20 cellular contexts compared by ENCODE assay signal in the genomic region with DNA sequence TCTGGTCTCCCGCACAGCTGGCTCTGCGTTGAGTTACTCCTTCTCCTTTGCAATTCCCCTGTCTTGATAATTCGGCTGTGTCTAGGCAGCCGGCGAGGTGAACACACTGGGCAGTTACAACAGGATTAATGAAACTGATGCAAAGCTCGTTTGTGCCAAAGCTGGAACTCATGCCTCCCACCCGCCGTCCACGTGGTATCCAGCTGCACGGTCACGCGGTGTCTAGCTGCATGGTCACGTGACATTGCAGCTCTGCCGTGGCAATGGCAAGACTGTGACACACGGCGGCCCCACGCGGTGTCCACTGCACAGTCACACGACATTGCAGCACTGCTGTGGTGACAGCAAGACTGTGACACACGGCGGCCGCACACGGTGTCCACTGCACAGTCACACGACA.
"Had no signal": no experiment of that assay in that cellular context is flagged by ENCODE, and none has a peak within 500 bp of the region (broad histone marks: within the 10 kb centered on the region; RNA-seq: fewer than 3 reads in every experiment).

No MANE protein-coding gene starts in this region.

- H3K36me3 ChIP-seq: SJSA1 had no signal

- H3K27ac Mint-ChIP-seq: IgD-negative memory B cell had no signal

- H3K4me3 ChIP-seq: SJSA1, SK-N-MC had no signal

- H3K4me3 Mint-ChIP-seq: IgD-negative memory B cell had no signal

- DNase-seq: KBM-7, MV-4-11, NCI-H1048, NCI-H1105, NCI-H1417, NCI-H1436 treated with DMSO at 0.1 percent for 48 hours, NCI-H1694, NCI-H187 treated with DMSO at 0.1 percent for 48 hours, NCI-H2029 treated with DMSO at 0.1 percent for 48 hours, NCI-H2171 treated with DMSO at 0.1 percent for 48 hours, NCI-H345, NCI-H446 treated with DMSO at 0.1 percent for 48 hours, NCI-H510A treated with DMSO at 0.1 percent for 48 hours, NCI-H526, Right ventricle myocardium superior, RPMI8226, SIG-M5 had no signal

- H3K27me3 ChIP-seq: SJSA1 had no signal

- H3K4me1 ChIP-seq: SJSA1 had no signal

- H3K27ac ChIP-seq: SJSA1, SK-N-MC had no signal

- H3K9me3 Mint-ChIP-seq: IgD-negative memory B cell had no signal

- H3K9me3 ChIP-seq: SJSA1 had no signal

- H3K36me3 Mint-ChIP-seq: IgD-negative memory B cell had no signal

- H3K4me1 Mint-ChIP-seq: IgD-negative memory B cell had no signal
